In genomic region chr6:116253505-116254296, GRCh38 we compare ENCODE assay signal across 1 cellular context.
TF ChIP-seq lines count a peak whose summit lies in the region.

Gene TSPYL4, minus strand, starts transcription at chr6:116254075. Its CDS starts 67 bp downstream, at chr6:116254008.

TF ChIP-seq in HepG2, 621 proteins besides CTCF, POLR2A, EP300 and RAD21 (continued from another document and continues in another):
- TF ChIP-seq, protein P1, sequence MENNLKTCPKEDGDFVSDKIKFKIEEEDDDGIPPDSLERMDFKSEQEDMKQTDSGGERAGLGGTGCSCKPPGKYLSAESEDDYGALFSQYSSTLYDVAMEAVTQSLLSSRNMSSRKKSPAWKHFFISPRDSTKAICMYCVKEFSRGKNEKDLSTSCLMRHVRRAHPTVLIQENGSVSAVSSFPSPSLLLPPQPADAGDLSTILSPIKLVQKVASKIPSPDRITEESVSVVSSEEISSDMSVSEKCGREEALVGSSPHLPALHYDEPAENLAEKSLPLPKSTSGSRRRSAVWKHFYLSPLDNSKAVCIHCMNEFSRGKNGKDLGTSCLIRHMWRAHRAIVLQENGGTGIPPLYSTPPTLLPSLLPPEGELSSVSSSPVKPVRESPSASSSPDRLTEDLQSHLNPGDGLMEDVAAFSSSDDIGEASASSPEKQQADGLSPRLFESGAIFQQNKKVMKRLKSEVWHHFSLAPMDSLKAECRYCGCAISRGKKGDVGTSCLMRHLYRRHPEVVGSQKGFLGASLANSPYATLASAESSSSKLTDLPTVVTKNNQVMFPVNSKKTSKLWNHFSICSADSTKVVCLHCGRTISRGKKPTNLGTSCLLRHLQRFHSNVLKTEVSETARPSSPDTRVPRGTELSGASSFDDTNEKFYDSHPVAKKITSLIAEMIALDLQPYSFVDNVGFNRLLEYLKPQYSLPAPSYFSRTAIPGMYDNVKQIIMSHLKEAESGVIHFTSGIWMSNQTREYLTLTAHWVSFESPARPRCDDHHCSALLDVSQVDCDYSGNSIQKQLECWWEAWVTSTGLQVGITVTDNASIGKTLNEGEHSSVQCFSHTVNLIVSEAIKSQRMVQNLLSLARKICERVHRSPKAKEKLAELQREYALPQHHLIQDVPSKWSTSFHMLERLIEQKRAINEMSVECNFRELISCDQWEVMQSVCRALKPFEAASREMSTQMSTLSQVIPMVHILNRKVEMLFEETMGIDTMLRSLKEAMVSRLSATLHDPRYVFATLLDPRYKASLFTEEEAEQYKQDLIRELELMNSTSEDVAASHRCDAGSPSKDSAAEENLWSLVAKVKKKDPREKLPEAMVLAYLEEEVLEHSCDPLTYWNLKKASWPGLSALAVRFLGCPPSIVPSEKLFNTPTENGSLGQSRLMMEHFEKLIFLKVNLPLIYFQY (CRISPR knock-in tag; IDR thresholded peaks at IDR 0.05; ENCODE audit: borderline replicate concordance): no peak
- TF ChIP-seq NONO (IDR thresholded peaks at IDR 0.05) (no peak), NONO (CRISPR knock-in tag; conservative IDR thresholded peaks at IDR 0.05) (peak; percentile 72), ZNF746 (CRISPR knock-in tag; IDR thresholded peaks at IDR 0.05) (no peak), SMARCE1 (IDR thresholded peaks at IDR 0.05; ENCODE audit: borderline replicate concordance) (no peak), ZNF777 (CRISPR knock-in tag; IDR thresholded peaks at IDR 0.05) (no peak), SRSF9 (IDR thresholded peaks at IDR 0.05; ENCODE audit: borderline replicate concordance, insufficient read depth, low read depth, low read length, poor library complexity, severe bottlenecking) (no peak), NR2F1 (CRISPR knock-in tag; IDR thresholded peaks at IDR 0.05) (no peak), ZNF124 (CRISPR knock-in tag; IDR thresholded peaks at IDR 0.05) (peak; percentile 60), PAWR (CRISPR knock-in tag; IDR thresholded peaks at IDR 0.05; ENCODE audit: borderline replicate concordance) (no peak), ZNF720 (CRISPR knock-in tag; IDR thresholded peaks at IDR 0.05) (no peak), TAF1 (CRISPR knock-in tag; IDR thresholded peaks at IDR 0.05) (peak; percentile 53; the same call in 1 of the 2 replicates), ZNF354B (CRISPR knock-in tag; IDR thresholded peaks at IDR 0.05) (peak; percentile 93), HNRNPLL (IDR thresholded peaks at IDR 0.05; ENCODE audit: low read depth, low read length, poor library complexity, severe bottlenecking) (peak; percentile 95), DNMT3B (CRISPR knock-in tag; conservative IDR thresholded peaks at IDR 0.05) (no peak), ZNF414 (CRISPR knock-in tag; IDR thresholded peaks at IDR 0.05) (no peak), ZSCAN22 (CRISPR knock-in tag; IDR thresholded peaks at IDR 0.05) (0 out of 2 replicates have a peak, but pooled peaks have one; percentile 41), ZNF782 (CRISPR knock-in tag; IDR thresholded peaks at IDR 0.05; ENCODE audit: borderline replicate concordance) (no peak), ZNF34 (CRISPR knock-in tag; IDR thresholded peaks at IDR 0.05; ENCODE audit: borderline replicate concordance) (0 out of 2 replicates have a peak, but pooled peaks have one; percentile 24), MXD4 (CRISPR knock-in tag; IDR thresholded peaks at IDR 0.05) (peak; percentile 46), ZNF788 (CRISPR knock-in tag; IDR thresholded peaks at IDR 0.05; ENCODE audit: borderline replicate concordance) (no peak; the same call in 1 of the 2 replicates), ZNF143 (CRISPR knock-in tag; IDR thresholded peaks at IDR 0.05) (no peak), ATF1 (CRISPR knock-in tag; IDR thresholded peaks at IDR 0.05) (peak; percentile 84), ZFY (CRISPR knock-in tag; IDR thresholded peaks at IDR 0.05) (peak; percentile 79), RFX5 (IDR thresholded peaks at IDR 0.05; ENCODE audit: low read depth, low read length) (peak; percentile 100), FOXJ3 (CRISPR knock-in tag; IDR thresholded peaks at IDR 0.05; ENCODE audit: borderline replicate concordance) (no peak), HOXD1 (CRISPR knock-in tag; IDR thresholded peaks at IDR 0.05) (no peak), MTERF4 (CRISPR knock-in tag; IDR thresholded peaks at IDR 0.05) (peak; percentile 98), MAFG (CRISPR knock-in tag; IDR thresholded peaks at IDR 0.05) (no peak), KLF6 (CRISPR knock-in tag; IDR thresholded peaks at IDR 0.05) (no peak; the same call in 1 of the 2 replicates), MTA3 (CRISPR knock-in tag; IDR thresholded peaks at IDR 0.05) (no peak), ZNF609 (CRISPR knock-in tag; IDR thresholded peaks at IDR 0.05; ENCODE audit: borderline replicate concordance) (no peak), KMT2A (CRISPR knock-in tag; IDR thresholded peaks at IDR 0.05) (peak; percentile 58; the same call in 1 of the 2 replicates), ZNF329 (CRISPR knock-in tag; IDR thresholded peaks at IDR 0.05; ENCODE audit: low read depth) (no peak), HNRNPH1 (optimal IDR thresholded peaks at IDR 0.05; ENCODE audit: low read depth, low read length) (no peak), U2AF2 (IDR thresholded peaks at IDR 0.05; ENCODE audit: low read depth, low read length) (no peak)
- TF ChIP-seq, protein P2, sequence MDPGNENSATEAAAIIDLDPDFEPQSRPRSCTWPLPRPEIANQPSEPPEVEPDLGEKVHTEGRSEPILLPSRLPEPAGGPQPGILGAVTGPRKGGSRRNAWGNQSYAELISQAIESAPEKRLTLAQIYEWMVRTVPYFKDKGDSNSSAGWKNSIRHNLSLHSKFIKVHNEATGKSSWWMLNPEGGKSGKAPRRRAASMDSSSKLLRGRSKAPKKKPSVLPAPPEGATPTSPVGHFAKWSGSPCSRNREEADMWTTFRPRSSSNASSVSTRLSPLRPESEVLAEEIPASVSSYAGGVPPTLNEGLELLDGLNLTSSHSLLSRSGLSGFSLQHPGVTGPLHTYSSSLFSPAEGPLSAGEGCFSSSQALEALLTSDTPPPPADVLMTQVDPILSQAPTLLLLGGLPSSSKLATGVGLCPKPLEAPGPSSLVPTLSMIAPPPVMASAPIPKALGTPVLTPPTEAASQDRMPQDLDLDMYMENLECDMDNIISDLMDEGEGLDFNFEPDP (CRISPR knock-in tag; conservative IDR thresholded peaks at IDR 0.05): no peak
- TF ChIP-seq, protein P3, sequence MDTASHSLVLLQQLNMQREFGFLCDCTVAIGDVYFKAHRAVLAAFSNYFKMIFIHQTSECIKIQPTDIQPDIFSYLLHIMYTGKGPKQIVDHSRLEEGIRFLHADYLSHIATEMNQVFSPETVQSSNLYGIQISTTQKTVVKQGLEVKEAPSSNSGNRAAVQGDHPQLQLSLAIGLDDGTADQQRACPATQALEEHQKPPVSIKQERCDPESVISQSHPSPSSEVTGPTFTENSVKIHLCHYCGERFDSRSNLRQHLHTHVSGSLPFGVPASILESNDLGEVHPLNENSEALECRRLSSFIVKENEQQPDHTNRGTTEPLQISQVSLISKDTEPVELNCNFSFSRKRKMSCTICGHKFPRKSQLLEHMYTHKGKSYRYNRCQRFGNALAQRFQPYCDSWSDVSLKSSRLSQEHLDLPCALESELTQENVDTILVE (CRISPR knock-in tag; IDR thresholded peaks at IDR 0.05): no peak; the same call in 1 of the 2 replicates
- TF ChIP-seq, protein P4, sequence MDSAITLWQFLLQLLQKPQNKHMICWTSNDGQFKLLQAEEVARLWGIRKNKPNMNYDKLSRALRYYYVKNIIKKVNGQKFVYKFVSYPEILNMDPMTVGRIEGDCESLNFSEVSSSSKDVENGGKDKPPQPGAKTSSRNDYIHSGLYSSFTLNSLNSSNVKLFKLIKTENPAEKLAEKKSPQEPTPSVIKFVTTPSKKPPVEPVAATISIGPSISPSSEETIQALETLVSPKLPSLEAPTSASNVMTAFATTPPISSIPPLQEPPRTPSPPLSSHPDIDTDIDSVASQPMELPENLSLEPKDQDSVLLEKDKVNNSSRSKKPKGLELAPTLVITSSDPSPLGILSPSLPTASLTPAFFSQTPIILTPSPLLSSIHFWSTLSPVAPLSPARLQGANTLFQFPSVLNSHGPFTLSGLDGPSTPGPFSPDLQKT (CRISPR knock-in tag; IDR thresholded peaks at IDR 0.05; ENCODE audit: borderline replicate concordance): no peak
- TF ChIP-seq, protein P5, sequence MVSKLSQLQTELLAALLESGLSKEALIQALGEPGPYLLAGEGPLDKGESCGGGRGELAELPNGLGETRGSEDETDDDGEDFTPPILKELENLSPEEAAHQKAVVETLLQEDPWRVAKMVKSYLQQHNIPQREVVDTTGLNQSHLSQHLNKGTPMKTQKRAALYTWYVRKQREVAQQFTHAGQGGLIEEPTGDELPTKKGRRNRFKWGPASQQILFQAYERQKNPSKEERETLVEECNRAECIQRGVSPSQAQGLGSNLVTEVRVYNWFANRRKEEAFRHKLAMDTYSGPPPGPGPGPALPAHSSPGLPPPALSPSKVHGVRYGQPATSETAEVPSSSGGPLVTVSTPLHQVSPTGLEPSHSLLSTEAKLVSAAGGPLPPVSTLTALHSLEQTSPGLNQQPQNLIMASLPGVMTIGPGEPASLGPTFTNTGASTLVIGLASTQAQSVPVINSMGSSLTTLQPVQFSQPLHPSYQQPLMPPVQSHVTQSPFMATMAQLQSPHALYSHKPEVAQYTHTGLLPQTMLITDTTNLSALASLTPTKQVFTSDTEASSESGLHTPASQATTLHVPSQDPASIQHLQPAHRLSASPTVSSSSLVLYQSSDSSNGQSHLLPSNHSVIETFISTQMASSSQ (IDR thresholded peaks at IDR 0.05; ENCODE audit: low read depth): no peak
- TF ChIP-seq, protein P5 (CRISPR knock-in tag; IDR thresholded peaks at IDR 0.05; ENCODE audit: borderline replicate concordance): peak; percentile 50; the same call in 1 of the 2 replicates
- TF ChIP-seq, protein P6, sequence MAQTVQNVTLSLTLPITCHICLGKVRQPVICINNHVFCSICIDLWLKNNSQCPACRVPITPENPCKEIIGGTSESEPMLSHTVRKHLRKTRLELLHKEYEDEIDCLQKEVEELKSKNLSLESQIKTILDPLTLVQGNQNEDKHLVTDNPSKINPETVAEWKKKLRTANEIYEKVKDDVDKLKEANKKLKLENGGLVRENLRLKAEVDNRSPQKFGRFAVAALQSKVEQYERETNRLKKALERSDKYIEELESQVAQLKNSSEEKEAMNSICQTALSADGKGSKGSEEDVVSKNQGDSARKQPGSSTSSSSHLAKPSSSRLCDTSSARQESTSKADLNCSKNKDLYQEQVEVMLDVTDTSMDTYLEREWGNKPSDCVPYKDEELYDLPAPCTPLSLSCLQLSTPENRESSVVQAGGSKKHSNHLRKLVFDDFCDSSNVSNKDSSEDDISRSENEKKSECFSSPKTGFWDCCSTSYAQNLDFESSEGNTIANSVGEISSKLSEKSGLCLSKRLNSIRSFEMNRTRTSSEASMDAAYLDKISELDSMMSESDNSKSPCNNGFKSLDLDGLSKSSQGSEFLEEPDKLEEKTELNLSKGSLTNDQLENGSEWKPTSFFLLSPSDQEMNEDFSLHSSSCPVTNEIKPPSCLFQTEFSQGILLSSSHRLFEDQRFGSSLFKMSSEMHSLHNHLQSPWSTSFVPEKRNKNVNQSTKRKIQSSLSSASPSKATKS (CRISPR knock-in tag; IDR thresholded peaks at IDR 0.05): no peak
